Comparison of ENCODE assay signal across 1 cellular context in the genomic region with DNA sequence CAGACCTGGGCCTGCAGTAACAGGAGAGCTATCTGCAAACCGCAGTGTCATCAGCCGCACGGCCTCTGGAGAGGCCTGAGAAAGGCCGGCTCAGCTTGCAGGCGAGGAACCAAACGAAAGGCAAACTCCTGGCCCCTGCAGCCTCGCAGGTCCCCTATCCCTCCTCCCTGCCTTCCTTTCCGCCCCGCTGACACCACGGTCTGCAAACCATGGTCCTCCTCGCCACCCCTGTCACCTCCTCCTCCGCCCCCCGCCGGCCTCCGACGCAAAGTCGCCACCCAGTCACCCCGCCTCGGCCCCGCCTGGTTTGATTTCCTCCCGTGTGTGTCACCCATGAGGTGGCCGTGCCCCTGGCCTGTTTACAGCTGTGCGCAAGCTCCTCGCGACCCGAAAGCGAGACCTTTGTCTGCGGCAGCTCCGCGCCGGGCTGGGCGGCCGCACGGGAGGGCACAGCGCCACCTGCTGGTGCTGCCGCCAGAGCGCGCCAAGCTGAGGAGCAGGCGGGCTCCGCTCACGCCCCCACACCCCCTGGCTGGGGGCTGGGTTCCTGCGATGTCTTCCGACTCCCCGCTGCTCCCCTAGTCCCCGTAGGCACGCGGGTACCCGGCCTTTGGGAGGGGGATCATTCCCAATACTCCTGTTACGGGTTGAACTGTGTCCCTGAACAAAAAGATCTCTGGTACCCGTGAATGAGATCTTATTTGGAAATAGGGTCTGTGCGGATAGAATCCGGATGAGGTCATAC.
A peak's percentile ranks its signal among the peaks of the same experiment; 100 is the strongest.
TF ChIP-seq lines count a peak whose summit lies in the region.

No MANE protein-coding gene starts in this region.

TF ChIP-seq in A549, 52 proteins besides CTCF, POLR2A, EP300 and RAD21 (continued from another document):
- TF ChIP-seq, protein P1, sequence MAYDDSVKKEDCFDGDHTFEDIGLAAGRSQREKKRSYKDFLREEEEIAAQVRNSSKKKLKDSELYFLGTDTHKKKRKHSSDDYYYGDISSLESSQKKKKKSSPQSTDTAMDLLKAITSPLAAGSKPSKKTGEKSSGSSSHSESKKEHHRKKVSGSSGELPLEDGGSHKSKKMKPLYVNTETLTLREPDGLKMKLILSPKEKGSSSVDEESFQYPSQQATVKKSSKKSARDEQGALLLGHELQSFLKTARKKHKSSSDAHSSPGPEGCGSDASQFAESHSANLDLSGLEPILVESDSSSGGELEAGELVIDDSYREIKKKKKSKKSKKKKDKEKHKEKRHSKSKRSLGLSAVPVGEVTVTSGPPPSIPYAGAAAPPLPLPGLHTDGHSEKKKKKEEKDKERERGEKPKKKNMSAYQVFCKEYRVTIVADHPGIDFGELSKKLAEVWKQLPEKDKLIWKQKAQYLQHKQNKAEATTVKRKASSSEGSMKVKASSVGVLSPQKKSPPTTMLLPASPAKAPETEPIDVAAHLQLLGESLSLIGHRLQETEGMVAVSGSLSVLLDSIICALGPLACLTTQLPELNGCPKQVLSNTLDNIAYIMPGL (CRISPR knock-in tag; IDR thresholded peaks at IDR 0.05; ENCODE audit: borderline replicate concordance), result 0 out of 2 replicates have a peak, but pooled peaks have one; percentile 32
- no peak for TF ChIP-seq TP53 (CRISPR knock-in tag; IDR thresholded peaks at IDR 0.05)
- peak; percentile 96 for TF ChIP-seq SMC3 (IDR thresholded peaks at IDR 0.05)
- no peak for TF ChIP-seq FOXS1 (CRISPR knock-in tag; IDR thresholded peaks at IDR 0.05)
- no peak for TF ChIP-seq RARB (CRISPR knock-in tag; IDR thresholded peaks at IDR 0.05)
- TF ChIP-seq KDM5A (IDR thresholded peaks at IDR 0.05), result no peak
- TF ChIP-seq MAZ (IDR thresholded peaks at IDR 0.05; ENCODE audit: borderline replicate concordance, low read depth, low read length), result peak; percentile 89; the same call in 1 of the 2 replicates
- 0 out of 2 replicates have a peak, but pooled peaks have one; percentile 64 for TF ChIP-seq TFCP2L1 (CRISPR knock-in tag; IDR thresholded peaks at IDR 0.05)
- no peak for TF ChIP-seq HOXB5 (CRISPR knock-in tag; IDR thresholded peaks at IDR 0.05)
- no peak for TF ChIP-seq ZFP36 (IDR thresholded peaks at IDR 0.05; ENCODE audit: borderline replicate concordance, partially characterized antibody)
- TF ChIP-seq MYC (IDR thresholded peaks at IDR 0.05; ENCODE audit: borderline replicate concordance, low read length), result 0 out of 2 replicates have a peak, but pooled peaks have one; percentile 45
- TF ChIP-seq CHD2 (IDR thresholded peaks at IDR 0.05; ENCODE audit: low read length, partially characterized antibody), result peak; percentile 24
- TF ChIP-seq SREBF2 (IDR thresholded peaks at IDR 0.05), result no peak
- TF ChIP-seq, protein P2, sequence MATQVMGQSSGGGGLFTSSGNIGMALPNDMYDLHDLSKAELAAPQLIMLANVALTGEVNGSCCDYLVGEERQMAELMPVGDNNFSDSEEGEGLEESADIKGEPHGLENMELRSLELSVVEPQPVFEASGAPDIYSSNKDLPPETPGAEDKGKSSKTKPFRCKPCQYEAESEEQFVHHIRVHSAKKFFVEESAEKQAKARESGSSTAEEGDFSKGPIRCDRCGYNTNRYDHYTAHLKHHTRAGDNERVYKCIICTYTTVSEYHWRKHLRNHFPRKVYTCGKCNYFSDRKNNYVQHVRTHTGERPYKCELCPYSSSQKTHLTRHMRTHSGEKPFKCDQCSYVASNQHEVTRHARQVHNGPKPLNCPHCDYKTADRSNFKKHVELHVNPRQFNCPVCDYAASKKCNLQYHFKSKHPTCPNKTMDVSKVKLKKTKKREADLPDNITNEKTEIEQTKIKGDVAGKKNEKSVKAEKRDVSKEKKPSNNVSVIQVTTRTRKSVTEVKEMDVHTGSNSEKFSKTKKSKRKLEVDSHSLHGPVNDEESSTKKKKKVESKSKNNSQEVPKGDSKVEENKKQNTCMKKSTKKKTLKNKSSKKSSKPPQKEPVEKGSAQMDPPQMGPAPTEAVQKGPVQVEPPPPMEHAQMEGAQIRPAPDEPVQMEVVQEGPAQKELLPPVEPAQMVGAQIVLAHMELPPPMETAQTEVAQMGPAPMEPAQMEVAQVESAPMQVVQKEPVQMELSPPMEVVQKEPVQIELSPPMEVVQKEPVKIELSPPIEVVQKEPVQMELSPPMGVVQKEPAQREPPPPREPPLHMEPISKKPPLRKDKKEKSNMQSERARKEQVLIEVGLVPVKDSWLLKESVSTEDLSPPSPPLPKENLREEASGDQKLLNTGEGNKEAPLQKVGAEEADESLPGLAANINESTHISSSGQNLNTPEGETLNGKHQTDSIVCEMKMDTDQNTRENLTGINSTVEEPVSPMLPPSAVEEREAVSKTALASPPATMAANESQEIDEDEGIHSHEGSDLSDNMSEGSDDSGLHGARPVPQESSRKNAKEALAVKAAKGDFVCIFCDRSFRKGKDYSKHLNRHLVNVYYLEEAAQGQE (IDR thresholded peaks at IDR 0.05), result no peak
